Comparison of ENCODE assay signal across 2 cellular contexts in genomic region chr5:179801304-179802206, GRCh38.
TF ChIP-seq lines count a peak whose summit lies in the region.

No MANE protein-coding gene starts in this region.

TF ChIP-seq in K562, 482 proteins besides CTCF, POLR2A, EP300 and RAD21 (continues in another document):
- TF ChIP-seq KLF10 (CRISPR knock-in tag; IDR thresholded peaks at IDR 0.05), result no peak
- no peak for TF ChIP-seq SIX5 (IDR thresholded peaks at IDR 0.05; ENCODE audit: borderline replicate concordance in 1 of 2, insufficient read depth in 1 of 2, low read depth in 1 of 2, low read length in 2 of 2)
- TF ChIP-seq SMC3 (conservative IDR thresholded peaks at IDR 0.05; ENCODE audit: insufficient read depth, low read depth, low read length), result peak; percentile 32; the same call in 1 of the 2 replicates
- TF ChIP-seq ZNF764 (CRISPR knock-in tag; IDR thresholded peaks at IDR 0.05; ENCODE audit: low read depth), result no peak
- no peak for TF ChIP-seq MLX (CRISPR knock-in tag; conservative IDR thresholded peaks at IDR 0.05)
- no peak for TF ChIP-seq CEBPG (CRISPR knock-in tag; IDR thresholded peaks at IDR 0.05)
- TF ChIP-seq CEBPG (tag; conservative IDR thresholded peaks at IDR 0.05 in 1 of 2, IDR thresholded peaks at IDR 0.05 in 1 of 2), result no peak
- TF ChIP-seq SRF (CRISPR knock-in tag; IDR thresholded peaks at IDR 0.05), result no peak
- TF ChIP-seq ZNF79 (CRISPR knock-in tag; IDR thresholded peaks at IDR 0.05; ENCODE audit: low read depth), result no peak
- no peak for TF ChIP-seq HINFP (tag; conservative IDR thresholded peaks at IDR 0.05; ENCODE audit: low read depth)
- TF ChIP-seq FIP1L1 (IDR thresholded peaks at IDR 0.05; ENCODE audit: low read depth, low read length, poor library complexity, severe bottlenecking), result no peak
- TF ChIP-seq ZBTB33 (CRISPR knock-in tag; IDR thresholded peaks at IDR 0.05), result peak; percentile 99
- no peak for TF ChIP-seq CXXC5 (CRISPR knock-in tag; IDR thresholded peaks at IDR 0.05)
- TF ChIP-seq USF1 (CRISPR knock-in tag; IDR thresholded peaks at IDR 0.05), result no peak
- TF ChIP-seq CBFA2T2 (conservative IDR thresholded peaks at IDR 0.05), result no peak
- no peak for TF ChIP-seq ARNT (IDR thresholded peaks at IDR 0.05)
- TF ChIP-seq TSHZ1 (CRISPR knock-in tag; IDR thresholded peaks at IDR 0.05), result no peak
- TF ChIP-seq ZNF778 (CRISPR knock-in tag; IDR thresholded peaks at IDR 0.05), result no peak
- TF ChIP-seq ETV6 (IDR thresholded peaks at IDR 0.05; ENCODE audit: borderline replicate concordance in 1 of 2, low read depth in 2 of 2, low read length in 1 of 2), result no peak
- no peak for TF ChIP-seq ETV6 (CRISPR knock-in tag; IDR thresholded peaks at IDR 0.05; ENCODE audit: borderline replicate concordance)
- TF ChIP-seq BRD9 (IDR thresholded peaks at IDR 0.05; ENCODE audit: low read depth, partially characterized antibody), result no peak
- TF ChIP-seq OTX1 (CRISPR knock-in tag; IDR thresholded peaks at IDR 0.05), result no peak

TF ChIP-seq in liver, 16 proteins besides CTCF, POLR2A, EP300 and RAD21:
- no peak for TF ChIP-seq HNF4A (conservative IDR thresholded peaks at IDR 0.05)
- TF ChIP-seq RXRA (IDR thresholded peaks at IDR 0.05), result peak in 1 of 2 donors; percentile 42
